ENCODE assay signal across 18 cellular contexts in genomic region chr3:133469140-133469731, GRCh38.
DNase-seq lines count a peak whose midpoint lies in the region; ATAC-seq and TF ChIP-seq lines count a peak whose summit lies in the region.
"Had no signal": no experiment of that assay in that cellular context is flagged by ENCODE, and none has a peak within 500 bp of the region (broad histone marks: within the 10 kb centered on the region; RNA-seq: fewer than 3 reads in every experiment).

No MANE protein-coding gene starts in this region.

- H3K9ac ChIP-seq in MM.1S (ENCODE audit: low read length): no peak overlapping the region

- TF ChIP-seq CTCF in MM.1S (IDR thresholded peaks at IDR 0.05; ENCODE audit: low read length): no peak
- TF ChIP-seq CTCF in right lobe of liver (IDR thresholded peaks at IDR 0.05): no peak
- TF ChIP-seq CTCF in hepatocyte (IDR thresholded peaks at IDR 0.05; ENCODE audit: poor library complexity): no peak

- no peaks in the 10 kb centered on the region for H3K79me2 ChIP-seq in ACC112 (ENCODE audit: control insufficient read depth, insufficient read depth, low read length, unreplicated experiment)
- peaks cover 10% of the 10 kb centered on the region; the same call in 1 of the 2 replicates for H3K79me2 ChIP-seq in MM.1S (ENCODE audit: low read length)
- H3K79me2 ChIP-seq in hepatocyte: no peaks in the 10 kb centered on the region

- DNase-seq in MM.1S (no peak), fibroblast of peridontal ligament (ENCODE audit: extremely low read depth) (peak; percentile 40), right lobe of liver (peak; percentile 54 to 68 (median 66)), AG08396 (ENCODE audit: low spot score) (no peak), hepatocyte (ENCODE audit: low spot score) (no peak), DMS114 treated with DMSO at 0.1 percent for 48 hours (lab: John Stamatoyannopoulos, UW; ENCODE audit: unreplicated experiment) (no peak)
- DNase-seq in NK-92 treated with Interleukin-12 subunit alpha and Interleukin-12 subunit beta, amount 100 ng/mL, for 24 hours (lab: John Stamatoyannopoulos, UW): no peak
- DNase-seq: activated gamma-delta T cell treated with Interleukin-2 at 50 U/mL for 16 hours; CD8-positive, alpha-beta memory T cell; glutamatergic neuron; naive B cell; NCI-H1048; NCI-H2227 treated with DMSO at 0.1 percent for 48 hours; OCI-M1; retina; stimulated activated CD4-positive, alpha-beta T cell treated with anti-CD3 and anti-CD28 coated beads, Interleukin-2, amount 100 ng/mL, for 24 hours had no signal

- H3K9me3 ChIP-seq in MM.1S (replicated peaks; ENCODE audit: insufficient read depth, low read length): no peaks in the 10 kb centered on the region
- H3K9me3 ChIP-seq in right lobe of liver: no peaks in the 10 kb centered on the region
- no peaks in the 10 kb centered on the region for H3K9me3 ChIP-seq in hepatocyte (ENCODE audit: low read depth)

- H3F3A ChIP-seq in MM.1S (ENCODE audit: insufficient read depth, low read length): peaks cover 49% of the 10 kb centered on the region

- H3K4me1 ChIP-seq in ACC112 (ENCODE audit: control insufficient read depth, insufficient read depth, low read length, unreplicated experiment) (peaks cover 26% of the 10 kb centered on the region), MM.1S (ENCODE audit: low read length) (peaks cover 58% of the 10 kb centered on the region), right lobe of liver (peaks cover 0 to 17% (median 8%) of the 10 kb centered on the region in 4 donors), hepatocyte (ENCODE audit: insufficient read depth) (peaks cover 4% of the 10 kb centered on the region)

- no peaks in the 10 kb centered on the region for H3K27me3 ChIP-seq in ACC112 (ENCODE audit: insufficient read depth, low read length)
- H3K27me3 ChIP-seq in MM.1S (replicated peaks; ENCODE audit: insufficient read depth, low read length): no peaks in the 10 kb centered on the region
- H3K27me3 ChIP-seq in right lobe of liver: no peaks in the 10 kb centered on the region
- H3K27me3 ChIP-seq in hepatocyte: no peaks in the 10 kb centered on the region

- H2AFZ ChIP-seq in ACC112 (ENCODE audit: low read length, unreplicated experiment): peak overlapping the region; percentile 29
- H2AFZ ChIP-seq in MM.1S (ENCODE audit: low read length): no peak overlapping the region
- no peak overlapping the region for H2AFZ ChIP-seq in hepatocyte

- H3K36me3 ChIP-seq in ACC112 (ENCODE audit: insufficient read depth, low read length) (no peaks in the 10 kb centered on the region), MM.1S (replicated peaks; ENCODE audit: insufficient read depth, low read length) (no peaks in the 10 kb centered on the region), right lobe of liver (no peaks in the 10 kb centered on the region), hepatocyte (replicated peaks; ENCODE audit: insufficient read depth, low read depth) (no peaks in the 10 kb centered on the region)

- no peak for TF ChIP-seq POLR2A in right lobe of liver (IDR thresholded peaks at IDR 0.05)

- no peak overlapping the region for H3K4me3 ChIP-seq in ACC112 (ENCODE audit: low read depth, low read length)
- H3K4me3 ChIP-seq in MM.1S (ENCODE audit: low read length): no peak overlapping the region
- no peak overlapping the region for H3K4me3 ChIP-seq in right lobe of liver
- no peak overlapping the region for H3K4me3 ChIP-seq in hepatocyte

- peak; percentile 77 to 93 (median 88) for ATAC-seq in right lobe of liver
- ATAC-seq: SK-N-SH treated with all-trans-retinoic acid at 6 μM for 48 hours had no signal

- H3K9me2 ChIP-seq in MM.1S (replicated peaks; ENCODE audit: insufficient read depth, low read length) (no peaks in the 10 kb centered on the region), hepatocyte (replicated peaks; ENCODE audit: insufficient read depth) (no peaks in the 10 kb centered on the region)

- H3K4me2 ChIP-seq in MM.1S (ENCODE audit: low read depth, low read length) (no peak overlapping the region), hepatocyte (no peak overlapping the region)

- H3K27ac ChIP-seq in ACC112 (ENCODE audit: low read depth, low read length) (peak overlapping the region; percentile 31; the same call in 1 of the 2 replicates), MM.1S (ENCODE audit: low read length) (peak overlapping the region; percentile 77; the same call in 1 of the 2 replicates), right lobe of liver (peak overlapping the region in 1 of 3 donors; percentile 4), hepatocyte (no peak overlapping the region)

- WGBS in right lobe of liver (ENCODE audit: insufficient coverage, low coverage, low lambda C conversion rate, missing lambda C conversion rate): 37% methylated on average over 6 of the region's 7 CpGs
- 79% methylated on average over 7 of the region's 7 CpGs for WGBS in hepatocyte (ENCODE audit: low lambda C conversion rate, missing lambda C conversion rate)

- intact Hi-C loops in right lobe of liver (cut with DNase I): no loop called here

- H4K20me1 ChIP-seq in MM.1S (ENCODE audit: insufficient read depth, low read length) (no peaks in the 10 kb centered on the region), hepatocyte (ENCODE audit: insufficient read depth, poor library complexity, severe bottlenecking) (no peaks in the 10 kb centered on the region)

Comparison
In these comparisons a context has a peak if more than half of its experiments do, and no peak if none do; other contexts are left out.
1. DNase-seq: peak in fibroblast of peridontal ligament (single experiment) and right lobe of liver (3 of 3); none in MM.1S (single experiment), AG08396 (single experiment), hepatocyte (single experiment), DMS114 treated with DMSO at 0.1 percent for 48 hours (single experiment) and NK-92 treated with Interleukin-12 subunit alpha and Interleukin-12 subunit beta, amount 100 ng/mL, for 24 hours (single experiment).